10 cellular contexts compared by ENCODE assay signal in the genomic region with DNA sequence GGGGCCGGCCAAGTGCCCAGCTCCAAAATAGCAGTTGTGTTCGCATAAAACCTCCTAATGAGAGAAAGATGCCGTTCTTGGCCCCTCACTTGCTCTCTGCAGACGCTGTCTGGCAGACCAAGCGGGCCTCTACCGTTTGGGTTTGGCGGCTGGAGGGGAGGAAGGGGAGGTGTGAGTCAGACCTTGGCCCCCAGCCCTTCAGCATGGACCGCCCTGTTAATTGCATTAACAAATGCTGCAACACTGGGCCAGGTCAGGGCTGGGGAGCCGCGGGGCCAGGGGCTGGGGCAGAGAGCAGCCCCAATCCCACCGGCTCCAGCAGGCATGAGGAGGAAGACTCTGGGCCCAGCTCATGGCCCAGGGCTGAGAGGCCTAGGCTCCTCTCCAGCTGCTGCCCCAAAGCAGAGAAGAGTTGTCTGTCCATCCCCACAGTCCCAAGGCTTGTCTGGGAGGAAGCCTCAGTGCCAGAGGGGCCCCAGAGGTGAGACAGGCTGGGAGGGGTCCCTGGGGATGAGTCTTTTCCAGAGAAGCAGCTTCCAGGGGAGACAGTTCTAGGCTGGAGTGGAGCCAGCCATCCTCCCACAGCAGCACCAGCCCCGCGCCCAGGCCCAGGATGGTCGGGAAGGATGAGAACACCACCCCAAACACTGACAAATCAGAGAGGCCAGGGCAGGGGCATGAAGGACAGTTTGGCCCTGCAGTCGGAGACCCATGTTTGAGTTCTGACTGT. TPM values are rescaled to one million over a fixed set of nuclear protein-coding genes. Genes with fewer than 3 reads are reported as not detected.
A peak's percentile ranks its signal among the peaks of the same experiment; 100 is the strongest.
DNase-seq lines count a peak whose midpoint lies in the region; ATAC-seq and TF ChIP-seq lines count a peak whose summit lies in the region.
"Had no signal": no experiment of that assay in that cellular context is flagged by ENCODE, and none has a peak within 500 bp of the region (broad histone marks: within the 10 kb centered on the region; RNA-seq: fewer than 3 reads in every experiment).

No MANE protein-coding gene starts in this region.

- peak; percentile 30 for DNase-seq in ELF-1 (ENCODE audit: low read depth, low spot score)
- DNase-seq in cardiac fibroblast (ENCODE audit: low read depth in 2 of 2) = peak; percentile 64 to 87
- peak; percentile 84 for DNase-seq in left ventricle myocardium superior
- DNase-seq in OCI-M2 (lab: John Stamatoyannopoulos, UW; ENCODE audit: unreplicated experiment) = no peak
- no peak for DNase-seq in SK-N-DZ (ENCODE audit: low spot score)
- DNase-seq in activated CD4-positive, alpha-beta T cell treated with anti-CD3 and anti-CD28 coated beads for 36 hours = no peak
- DNase-seq: effector memory CD8-positive, alpha-beta T cell; NCI-H2081 treated with DMSO at 0.1 percent for 48 hours had no signal

- no peaks in the 10 kb centered on the region for H3K9me3 Mint-ChIP-seq in activated CD4-positive, alpha-beta T cell treated with anti-CD3 and anti-CD28 coated beads for 36 hours (ENCODE audit: low read depth)
- H3K9me3 Mint-ChIP-seq: effector memory CD8-positive, alpha-beta T cell had no signal

- no peaks in the 10 kb centered on the region for H3K4me1 Mint-ChIP-seq in activated CD4-positive, alpha-beta T cell treated with anti-CD3 and anti-CD28 coated beads for 36 hours

- peak overlapping the region; percentile 33 for H3K9ac ChIP-seq in skeletal muscle satellite cell (ENCODE audit: low read depth, low read length)

- H3K27ac Mint-ChIP-seq in activated CD4-positive, alpha-beta T cell treated with anti-CD3 and anti-CD28 coated beads for 36 hours = no peak overlapping the region
- H3K27ac Mint-ChIP-seq: effector memory CD8-positive, alpha-beta T cell had no signal

- H3K4me3 Mint-ChIP-seq in activated CD4-positive, alpha-beta T cell treated with anti-CD3 and anti-CD28 coated beads for 36 hours = no peak overlapping the region
- H3K4me3 Mint-ChIP-seq: effector memory CD8-positive, alpha-beta T cell had no signal

- TF ChIP-seq CTCF in cardiac fibroblast (IDR thresholded peaks at IDR 0.05; ENCODE audit: low read depth, low read length) = no peak

- no peaks in the 10 kb centered on the region for H3K36me3 Mint-ChIP-seq in activated CD4-positive, alpha-beta T cell treated with anti-CD3 and anti-CD28 coated beads for 36 hours (ENCODE audit: low read depth)

- intact Hi-C loops in left ventricle myocardium superior (cut with micrococcal nuclease) = no loop called here
- intact Hi-C loops in activated CD4-positive, alpha-beta T cell treated with anti-CD3 and anti-CD28 coated beads for 36 hours (cut with DNase I, micrococcal nuclease) = no loop called here

- H3K9me3 ChIP-seq in skeletal muscle satellite cell (replicated peaks; ENCODE audit: low read length) = no peaks in the 10 kb centered on the region

- H3K4me1 ChIP-seq in skeletal muscle satellite cell (ENCODE audit: control insufficient read depth, insufficient read depth, low read length) = peaks cover 87% of the 10 kb centered on the region

- POLR2A ChIA-PET in activated CD4-positive, alpha-beta T cell treated with anti-CD3 and anti-CD28 coated beads for 36 hours (lab: Charles Lee) = interaction anchor here (0.6 kb wide), 1 partner anchor 32 kb away, joined by 5 read pairs; no protein-coding TSS in a partner anchor

- peaks cover 62% of the 10 kb centered on the region for H3K36me3 ChIP-seq in skeletal muscle satellite cell (ENCODE audit: insufficient read depth, low read length)

- H3K27me3 ChIP-seq in skeletal muscle satellite cell (ENCODE audit: control insufficient read depth, insufficient read depth, low read length) = no peaks in the 10 kb centered on the region

- H3K4me2 ChIP-seq in skeletal muscle satellite cell (ENCODE audit: low read length) = peak overlapping the region; percentile 40

- H3K4me3 ChIP-seq in cardiac fibroblast (replicated peaks in 1 of 2; ENCODE audit: low read depth in 2 of 2, low read length in 2 of 2) = no peak overlapping the region
- no peak overlapping the region for H3K4me3 ChIP-seq in skeletal muscle satellite cell (ENCODE audit: low read length)

- H3K27me3 Mint-ChIP-seq in activated CD4-positive, alpha-beta T cell treated with anti-CD3 and anti-CD28 coated beads for 36 hours = no peaks in the 10 kb centered on the region

- CTCF ChIA-PET in activated CD4-positive, alpha-beta T cell treated with anti-CD3 and anti-CD28 coated beads for 36 hours (lab: Charles Lee) = no interaction called here

- ATAC-seq in left ventricle myocardium superior (peak; percentile 66), GM21825 (IDR thresholded peaks at IDR 0.05; ENCODE audit: unreplicated experiment) (no peak)
- ATAC-seq in activated CD4-positive, alpha-beta T cell treated with anti-CD3 and anti-CD28 coated beads for 36 hours = no peak
- ATAC-seq: effector memory CD8-positive, alpha-beta T cell had no signal

RNA-seq across cellular contexts. Expression of a gene that starts 16.9 kb away (rescaled TPM):
- 16.0 TPM for total RNA-seq in left ventricle myocardium superior
- 59.3 and 119 TPM in 2 replicates for total RNA-seq in skeletal muscle satellite cell (2012; rRNA removed)
- 0.01 TPM in 1 of 2 replicates, not detected in the other for polyA plus RNA-seq in SK-N-DZ (2014; cell fraction: cytosol; rRNA removed)
- not detected in 2 replicates for polyA plus RNA-seq in SK-N-DZ (2014; cell fraction: nucleus; rRNA removed)
- total RNA-seq in activated CD4-positive, alpha-beta T cell treated with anti-CD3 and anti-CD28 coated beads for 36 hours = under 1 TPM; 0.04 to 0.37 TPM

Comparison
In these comparisons a context has a peak if more than half of its experiments do, and no peak if none do; other contexts are left out.
1. DNase-seq: peak in ELF-1 (single experiment), cardiac fibroblast (2 of 2) and left ventricle myocardium superior (single experiment); none in OCI-M2 (single experiment), SK-N-DZ (single experiment) and activated CD4-positive, alpha-beta T cell treated with anti-CD3 and anti-CD28 coated beads for 36 hours (single experiment).
2. RNA of a gene that starts 16.9 kb away (total RNA-seq): 16.0 TPM in left ventricle myocardium superior (single experiment); 0.04 to 0.37 TPM in activated CD4-positive, alpha-beta T cell treated with anti-CD3 and anti-CD28 coated beads for 36 hours; every median in the first group is over 10 times any median in the second.